ENCODE assay signal across 17 cellular contexts in genomic region chr4:41079871-41080565, GRCh38.
"Had no signal": no experiment of that assay in that cellular context is flagged by ENCODE, and none has a peak within 500 bp of the region (broad histone marks: within the 10 kb centered on the region; RNA-seq: fewer than 3 reads in every experiment).

No MANE protein-coding gene starts in this region.

- H3K36me3 ChIP-seq: colonic mucosa, esophagus squamous epithelium, ovary, transverse colon, vagina had no signal

- H3K9me3 ChIP-seq: colonic mucosa, esophagus squamous epithelium, ovary, transverse colon, vagina had no signal

- H3K4me1 ChIP-seq: colonic mucosa, esophagus squamous epithelium had no signal

- H3K27me3 ChIP-seq: colonic mucosa, esophagus squamous epithelium, ovary, transverse colon, vagina had no signal

- H3K4me3 Mint-ChIP-seq: activated CD8-positive, alpha-beta T cell treated with anti-CD3 and anti-CD28 coated beads for 36 hours; stimulated activated effector memory CD8-positive, alpha-beta T cell treated with anti-CD3 and anti-CD28 coated beads, Interleukin-12 subunit alpha, Interleukin-12 subunit beta, amount 100 ng/mL, for 72 hours had no signal

- H3K36me3 Mint-ChIP-seq: activated naive CD4-positive, alpha-beta T cell treated with anti-CD3 and anti-CD28 coated beads, Interleukin-2, amount 50 U/mL, for 72 hours; stimulated activated effector memory CD8-positive, alpha-beta T cell treated with anti-CD3 and anti-CD28 coated beads, Interleukin-12 subunit alpha, Interleukin-12 subunit beta, amount 100 ng/mL, for 72 hours had no signal

- H3K4me3 ChIP-seq: colonic mucosa, esophagus squamous epithelium, ovary, transverse colon, vagina had no signal

- ATAC-seq: activated CD8-positive, alpha-beta T cell treated with anti-CD3 and anti-CD28 coated beads for 36 hours; activated naive CD4-positive, alpha-beta T cell treated with anti-CD3 and anti-CD28 coated beads, Interleukin-2, amount 50 U/mL, for 72 hours; stimulated activated effector memory CD8-positive, alpha-beta T cell treated with anti-CD3 and anti-CD28 coated beads, Interleukin-12 subunit alpha, Interleukin-12 subunit beta, amount 100 ng/mL, for 72 hours had no signal

- H3K27ac Mint-ChIP-seq: activated CD8-positive, alpha-beta T cell treated with anti-CD3 and anti-CD28 coated beads for 36 hours; activated naive CD4-positive, alpha-beta T cell treated with anti-CD3 and anti-CD28 coated beads, Interleukin-2, amount 50 U/mL, for 72 hours; stimulated activated effector memory CD8-positive, alpha-beta T cell treated with anti-CD3 and anti-CD28 coated beads, Interleukin-12 subunit alpha, Interleukin-12 subunit beta, amount 100 ng/mL, for 72 hours had no signal

- H3K4me1 Mint-ChIP-seq: stimulated activated effector memory CD8-positive, alpha-beta T cell treated with anti-CD3 and anti-CD28 coated beads, Interleukin-12 subunit alpha, Interleukin-12 subunit beta, amount 100 ng/mL, for 72 hours had no signal

- H3K9me3 Mint-ChIP-seq: activated CD8-positive, alpha-beta T cell treated with anti-CD3 and anti-CD28 coated beads for 36 hours; activated naive CD4-positive, alpha-beta T cell treated with anti-CD3 and anti-CD28 coated beads, Interleukin-2, amount 50 U/mL, for 72 hours; stimulated activated effector memory CD8-positive, alpha-beta T cell treated with anti-CD3 and anti-CD28 coated beads, Interleukin-12 subunit alpha, Interleukin-12 subunit beta, amount 100 ng/mL, for 72 hours had no signal

- DNase-seq: activated CD4-positive, alpha-beta T cell treated with anti-CD3 and anti-CD28 coated beads for 48 hours; activated CD8-positive, alpha-beta T cell treated with anti-CD3 and anti-CD28 coated beads for 36 hours; activated effector memory CD4-positive, alpha-beta T cell treated with anti-CD3 and anti-CD28 coated beads, Interleukin-2, amount 50 U/mL, for 16 hours; activated T-cell treated with anti-CD3 and anti-CD28 coated beads, Interleukin-2, amount 50 U/mL, for 48 hours; colonic mucosa; effector CD4-positive, alpha-beta T cell; esophagus squamous epithelium; kidney glomerular epithelial cell; ovary; retina; stimulated activated CD4-positive, alpha-beta T cell treated with anti-CD3 and anti-CD28 coated beads, Interleukin-12 subunit alpha, Interleukin-12 subunit beta, amount 100 ng/mL, for 4 hours; stimulated activated CD4-positive, alpha-beta T cell treated with anti-CD3 and anti-CD28 coated beads, Interleukin-2, amount 100 ng/mL, for 24 hours; T-helper 2 cell; transverse colon had no signal

- H3K27ac ChIP-seq: colonic mucosa, esophagus squamous epithelium, ovary, transverse colon, vagina had no signal
